In genomic region chr12:70430400-70430799, GRCh38 we compare ENCODE assay signal across 32 cellular contexts.
"Had no signal": no experiment of that assay in that cellular context is flagged by ENCODE, and none has a peak within 500 bp of the region (broad histone marks: within the 10 kb centered on the region; RNA-seq: fewer than 3 reads in every experiment).

No MANE protein-coding gene starts in this region.

- H3K4me3 Mint-ChIP-seq: activated CD4-positive, alpha-beta memory T cell treated with anti-CD3 and anti-CD28 coated beads for 36 hours; activated CD4-positive, alpha-beta T cell treated with anti-CD3 and anti-CD28 coated beads for 36 hours; activated CD4-positive, alpha-beta T cell treated with anti-CD3 and anti-CD28 coated beads, Interleukin-2, amount 10 ng/mL, durations not matched to agents 24 days and 14 days; activated CD8-positive, alpha-beta memory T cell treated with anti-CD3 and anti-CD28 coated beads, Interleukin-2, amount 10 ng/mL, durations not matched to agents 7 days and 5 days; activated CD8-positive, alpha-beta T cell treated with anti-CD3 and anti-CD28 coated beads, Interleukin-2, amount 10 ng/mL, durations not matched to agents 7 days and 5 days; activated naive CD4-positive, alpha-beta T cell treated with anti-CD3 and anti-CD28 coated beads for 36 hours; activated naive CD4-positive, alpha-beta T cell treated with anti-CD3 and anti-CD28 coated beads, Interleukin-2, amount 50 U/mL, for 24 hours; activated naive CD8-positive, alpha-beta T cell treated with anti-CD3 and anti-CD28 coated beads for 36 hours; activated naive CD8-positive, alpha-beta T cell treated with anti-CD3 and anti-CD28 coated beads, Interleukin-2, amount 50 U/mL, for 24 hours; activated T-helper 1 cell treated with anti-CD3 and anti-CD28 coated beads, Interleukin-12 subunit alpha, Interleukin-12 subunit beta, Interleukin-2, Interleukin-4 antibody, amounts not matched to agents 30 ng/mL and 10 ng/mL and 1 ng/mL, durations not matched to agents 14 hours and 24 hours and 36 hours had no signal

- H3K27ac ChIP-seq: adrenal gland, body of pancreas, cardiac muscle cell, colonic mucosa, epithelial cell of prostate, esophagus squamous epithelium, gastroesophageal sphincter, heart right ventricle had no signal

- H3K27me3 ChIP-seq: adrenal gland, body of pancreas, cardiac muscle cell, colonic mucosa, esophagus squamous epithelium, gastroesophageal sphincter, heart right ventricle had no signal

- H3K27me3 Mint-ChIP-seq: activated CD4-positive, alpha-beta memory T cell treated with anti-CD3 and anti-CD28 coated beads for 36 hours; activated CD4-positive, alpha-beta T cell treated with anti-CD3 and anti-CD28 coated beads for 36 hours; activated CD4-positive, alpha-beta T cell treated with anti-CD3 and anti-CD28 coated beads, Interleukin-2, amount 10 ng/mL, durations not matched to agents 24 days and 14 days; activated CD8-positive, alpha-beta memory T cell treated with anti-CD3 and anti-CD28 coated beads, Interleukin-2, amount 10 ng/mL, durations not matched to agents 7 days and 5 days; activated naive CD4-positive, alpha-beta T cell treated with anti-CD3 and anti-CD28 coated beads, Interleukin-2, amount 50 U/mL, for 24 hours; activated naive CD8-positive, alpha-beta T cell treated with anti-CD3 and anti-CD28 coated beads for 36 hours; activated naive CD8-positive, alpha-beta T cell treated with anti-CD3 and anti-CD28 coated beads, Interleukin-2, amount 50 U/mL, for 24 hours had no signal

- H3K9me3 Mint-ChIP-seq: activated CD4-positive, alpha-beta memory T cell treated with anti-CD3 and anti-CD28 coated beads for 36 hours; activated CD4-positive, alpha-beta T cell treated with anti-CD3 and anti-CD28 coated beads, Interleukin-2, amount 10 ng/mL, durations not matched to agents 24 days and 14 days; activated naive CD4-positive, alpha-beta T cell treated with anti-CD3 and anti-CD28 coated beads for 36 hours; activated naive CD4-positive, alpha-beta T cell treated with anti-CD3 and anti-CD28 coated beads, Interleukin-2, amount 50 U/mL, for 24 hours; activated naive CD8-positive, alpha-beta T cell treated with anti-CD3 and anti-CD28 coated beads for 36 hours; activated naive CD8-positive, alpha-beta T cell treated with anti-CD3 and anti-CD28 coated beads, Interleukin-2, amount 50 U/mL, for 24 hours; activated T-helper 1 cell treated with anti-CD3 and anti-CD28 coated beads, Interleukin-12 subunit alpha, Interleukin-12 subunit beta, Interleukin-2, Interleukin-4 antibody, amounts not matched to agents 30 ng/mL and 10 ng/mL and 1 ng/mL, durations not matched to agents 14 hours and 24 hours and 36 hours; activated T-helper 2 cell treated with anti-CD3 and anti-CD28 coated beads, Interferon-gamma antibody, Interleukin-2, Interleukin-4, amounts not matched to agents 10 μg/mL and 5 μg/mL and 100 μg/mL, durations not matched to agents 14 hours and 24 hours and 36 hours had no signal

- H3K36me3 ChIP-seq: adrenal gland, cardiac muscle cell, colonic mucosa, esophagus squamous epithelium, gastroesophageal sphincter had no signal

- H3K4me1 Mint-ChIP-seq: activated CD4-positive, alpha-beta T cell treated with anti-CD3 and anti-CD28 coated beads for 36 hours; activated CD4-positive, alpha-beta T cell treated with anti-CD3 and anti-CD28 coated beads, Interleukin-2, amount 10 ng/mL, durations not matched to agents 24 days and 14 days; activated CD8-positive, alpha-beta memory T cell treated with anti-CD3 and anti-CD28 coated beads, Interleukin-2, amount 10 ng/mL, durations not matched to agents 7 days and 5 days; activated naive CD4-positive, alpha-beta T cell treated with anti-CD3 and anti-CD28 coated beads, Interleukin-2, amount 50 U/mL, for 24 hours; activated naive CD8-positive, alpha-beta T cell treated with anti-CD3 and anti-CD28 coated beads for 36 hours; activated naive CD8-positive, alpha-beta T cell treated with anti-CD3 and anti-CD28 coated beads, Interleukin-2, amount 50 U/mL, for 24 hours had no signal

- H3K36me3 Mint-ChIP-seq: activated CD4-positive, alpha-beta memory T cell treated with anti-CD3 and anti-CD28 coated beads for 36 hours; activated CD8-positive, alpha-beta memory T cell treated with anti-CD3 and anti-CD28 coated beads, Interleukin-2, amount 10 ng/mL, durations not matched to agents 7 days and 5 days; activated naive CD4-positive, alpha-beta T cell treated with anti-CD3 and anti-CD28 coated beads, Interleukin-2, amount 50 U/mL, for 24 hours; activated naive CD8-positive, alpha-beta T cell treated with anti-CD3 and anti-CD28 coated beads for 36 hours had no signal

- DNase-seq: activated CD4-positive, alpha-beta memory T cell treated with anti-CD3 and anti-CD28 coated beads for 36 hours; activated CD4-positive, alpha-beta T cell treated with anti-CD3 and anti-CD28 coated beads for 36 hours; activated CD4-positive, alpha-beta T cell treated with anti-CD3 and anti-CD28 coated beads, Interleukin-2, amount 10 ng/mL, durations not matched to agents 24 days and 14 days; activated CD4-positive, CD25-positive, alpha-beta regulatory T cell; activated CD4-positive, CD25-positive, alpha-beta regulatory T cell treated with anti-CD3 and anti-CD28 coated beads, Interleukin-2, amount 50 U/mL, for 72 hours; activated CD8-positive, alpha-beta memory T cell treated with anti-CD3 and anti-CD28 coated beads, Interleukin-2, amount 10 ng/mL, durations not matched to agents 7 days and 5 days; activated CD8-positive, alpha-beta memory T cell treated with anti-CD3 and anti-CD28 coated beads, Interleukin-2, amount 50 U/mL, for 4 hours; activated CD8-positive, alpha-beta T cell treated with anti-CD3 and anti-CD28 coated beads, Interleukin-2, amount 10 ng/mL, durations not matched to agents 7 days and 5 days; activated effector memory CD4-positive, alpha-beta T cell treated with anti-CD3 and anti-CD28 coated beads, Interleukin-2, amount 50 U/mL, for 16 hours; activated naive CD4-positive, alpha-beta T cell treated with anti-CD3 and anti-CD28 coated beads for 36 hours; activated naive CD8-positive, alpha-beta T cell treated with anti-CD3 and anti-CD28 coated beads for 36 hours; activated naive CD8-positive, alpha-beta T cell treated with anti-CD3 and anti-CD28 coated beads, Interleukin-2, amount 50 U/mL, for 24 hours; activated T-cell treated with anti-CD3 and anti-CD28 coated beads, Interleukin-2, amount 50 U/mL, for 1 hour; activated T-cell treated with anti-CD3 and anti-CD28 coated beads, Interleukin-2, amount 50 U/mL, for 48 hours; adrenal gland; amygdala; aorta; body of pancreas; central memory CD4-positive, alpha-beta T cell; cerebellar nuclear complex; colonic mucosa; effector CD8-positive, alpha-beta T cell; esophagus squamous epithelium; foreskin melanocyte; heart right ventricle; T-helper 2 cell had no signal

- H3K27ac Mint-ChIP-seq: activated CD4-positive, alpha-beta memory T cell treated with anti-CD3 and anti-CD28 coated beads for 36 hours; activated CD4-positive, alpha-beta T cell treated with anti-CD3 and anti-CD28 coated beads for 36 hours; activated CD4-positive, alpha-beta T cell treated with anti-CD3 and anti-CD28 coated beads, Interleukin-2, amount 10 ng/mL, durations not matched to agents 24 days and 14 days; activated CD8-positive, alpha-beta memory T cell treated with anti-CD3 and anti-CD28 coated beads, Interleukin-2, amount 10 ng/mL, durations not matched to agents 7 days and 5 days; activated CD8-positive, alpha-beta T cell treated with anti-CD3 and anti-CD28 coated beads, Interleukin-2, amount 10 ng/mL, durations not matched to agents 7 days and 5 days; activated naive CD4-positive, alpha-beta T cell treated with anti-CD3 and anti-CD28 coated beads for 36 hours; activated naive CD4-positive, alpha-beta T cell treated with anti-CD3 and anti-CD28 coated beads, Interleukin-2, amount 50 U/mL, for 24 hours; activated naive CD8-positive, alpha-beta T cell treated with anti-CD3 and anti-CD28 coated beads for 36 hours; activated naive CD8-positive, alpha-beta T cell treated with anti-CD3 and anti-CD28 coated beads, Interleukin-2, amount 50 U/mL, for 24 hours; activated T-helper 1 cell treated with anti-CD3 and anti-CD28 coated beads, Interleukin-12 subunit alpha, Interleukin-12 subunit beta, Interleukin-2, Interleukin-4 antibody, amounts not matched to agents 30 ng/mL and 10 ng/mL and 1 ng/mL, durations not matched to agents 14 hours and 24 hours and 36 hours; activated T-helper 2 cell treated with anti-CD3 and anti-CD28 coated beads, Interferon-gamma antibody, Interleukin-2, Interleukin-4, amounts not matched to agents 10 μg/mL and 5 μg/mL and 100 μg/mL, durations not matched to agents 14 hours and 24 hours and 36 hours had no signal

- ATAC-seq: activated CD4-positive, alpha-beta T cell treated with anti-CD3 and anti-CD28 coated beads for 36 hours; activated CD8-positive, alpha-beta memory T cell treated with anti-CD3 and anti-CD28 coated beads, Interleukin-2, amount 10 ng/mL, durations not matched to agents 7 days and 5 days; activated CD8-positive, alpha-beta T cell treated with anti-CD3 and anti-CD28 coated beads, Interleukin-2, amount 10 ng/mL, durations not matched to agents 7 days and 5 days; activated naive CD8-positive, alpha-beta T cell treated with anti-CD3 and anti-CD28 coated beads, Interleukin-2, amount 50 U/mL, for 24 hours; body of pancreas; gastroesophageal sphincter; heart right ventricle had no signal

- H3K4me1 ChIP-seq: adrenal gland, body of pancreas, colonic mucosa, esophagus squamous epithelium, gastroesophageal sphincter, heart right ventricle had no signal

- H3K4me3 ChIP-seq: adrenal gland, body of pancreas, cardiac muscle cell, colonic mucosa, esophagus squamous epithelium, gastroesophageal sphincter, heart right ventricle had no signal

- H3K9me3 ChIP-seq: adrenal gland, body of pancreas, colonic mucosa, esophagus squamous epithelium, gastroesophageal sphincter had no signal
